17 cellular contexts compared by ENCODE assay signal in the genomic region with DNA sequence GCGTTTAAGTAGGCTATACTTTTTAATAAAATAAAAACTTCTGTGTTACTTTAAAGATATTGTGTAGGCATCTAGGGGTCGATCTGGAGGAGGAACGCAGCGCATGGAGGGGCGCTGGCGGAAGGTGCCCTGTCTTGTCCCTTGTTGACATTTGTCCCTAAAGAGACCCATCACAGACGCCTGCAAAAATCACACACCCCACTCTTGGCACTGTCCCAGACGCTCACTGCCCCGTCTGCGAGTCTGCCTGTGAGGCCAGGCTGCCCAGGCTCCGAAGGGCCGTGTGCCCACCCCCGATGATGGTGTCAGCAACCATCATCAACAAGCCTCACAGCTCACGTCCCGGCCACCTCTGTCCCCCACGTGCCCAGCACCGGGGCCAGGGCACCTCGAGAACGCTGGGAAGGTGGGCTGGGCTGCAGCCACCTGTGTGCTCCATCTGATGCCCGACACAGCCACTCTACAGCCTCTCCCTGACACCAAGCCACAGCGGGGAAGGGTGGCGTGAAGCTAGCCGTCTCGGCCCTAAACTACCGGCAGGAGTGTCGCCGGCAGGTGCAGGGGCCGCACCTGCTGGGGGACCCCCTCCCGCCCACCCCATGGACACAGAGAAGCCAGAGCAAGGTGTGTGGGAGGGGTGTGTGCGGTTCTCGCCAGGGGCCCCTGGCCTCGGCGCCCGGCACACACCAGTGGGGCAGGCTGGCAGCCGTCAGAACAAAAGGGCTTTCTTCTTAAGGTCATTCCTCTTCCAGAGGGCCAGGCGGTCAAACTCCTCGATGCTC. TPM values are rescaled to one million over a fixed set of nuclear protein-coding genes. Genes with fewer than 3 reads are reported as not detected.
DNase-seq lines count a peak whose midpoint lies in the region; ATAC-seq and TF ChIP-seq lines count a peak whose summit lies in the region.
"Had no signal": no experiment of that assay in that cellular context is flagged by ENCODE, and none has a peak within 500 bp of the region (broad histone marks: within the 10 kb centered on the region; RNA-seq: fewer than 3 reads in every experiment).

No MANE protein-coding gene starts in this region.

- H3K4me2 ChIP-seq in PC-9, result no peak overlapping the region

- H3K36me3 Mint-ChIP-seq in activated naive CD4-positive, alpha-beta T cell treated with anti-CD3 and anti-CD28 coated beads, Interleukin-2, amount 50 U/mL, for 24 hours, result no peaks in the 10 kb centered on the region
- no peaks in the 10 kb centered on the region for H3K36me3 Mint-ChIP-seq in mesothelial cell of epicardium

- H3K4me3 ChIP-seq in PC-9 (no peak overlapping the region), skeletal muscle tissue (ENCODE audit: low read length in 3 of 3) (no peak overlapping the region)
- H3K4me3 ChIP-seq: A549, Peyer's patch had no signal

- H3K4me3 Mint-ChIP-seq in activated naive CD4-positive, alpha-beta T cell treated with anti-CD3 and anti-CD28 coated beads, Interleukin-2, amount 50 U/mL, for 24 hours, result peak overlapping the region; percentile 16
- no peak overlapping the region for H3K4me3 Mint-ChIP-seq in mesothelial cell of epicardium
- H3K4me3 Mint-ChIP-seq: HFFc6 had no signal

- no peaks in the 10 kb centered on the region for H3K9me3 Mint-ChIP-seq in activated naive CD4-positive, alpha-beta T cell treated with anti-CD3 and anti-CD28 coated beads, Interleukin-2, amount 50 U/mL, for 24 hours
- no peaks in the 10 kb centered on the region for H3K9me3 Mint-ChIP-seq in mesothelial cell of epicardium
- H3K9me3 Mint-ChIP-seq: CD4-positive, CD25-positive, alpha-beta regulatory T cell; HFFc6 had no signal

- intact Hi-C loops in PC-9 (cut with micrococcal nuclease; ENCODE audit: unreplicated experiment), result no loop called here

- POLR2A ChIA-PET in PC-9 (lab: Charles Lee; ENCODE audit: unreplicated experiment), result no interaction called here

- peak overlapping the region; percentile 95; the same call in 1 of the 2 replicates for H3K27ac ChIP-seq in PC-9
- peak overlapping the region; percentile 28 for H3K27ac ChIP-seq in skeletal muscle tissue (ENCODE audit: low read depth, low read length)

- no peak overlapping the region for H3K9ac ChIP-seq in skeletal muscle tissue (ENCODE audit: low read depth in 1 of 3, low read length in 3 of 3)

- no peak overlapping the region for H3K27ac Mint-ChIP-seq in activated naive CD4-positive, alpha-beta T cell treated with anti-CD3 and anti-CD28 coated beads, Interleukin-2, amount 50 U/mL, for 24 hours
- H3K27ac Mint-ChIP-seq in mesothelial cell of epicardium, result peak overlapping the region; percentile 86
- H3K27ac Mint-ChIP-seq: HFFc6 had no signal

- DNase-seq in activated naive CD4-positive, alpha-beta T cell treated with anti-CD3 and anti-CD28 coated beads, Interleukin-2, amount 50 U/mL, for 16 hours, result no peak
- DNase-seq in PC-9 (no peak), mesothelial cell of epicardium (ENCODE audit: low spot score in 2 of 2, unreplicated experiment in 2 of 2) (no peak), NCI-H2107 treated with DMSO at 0.1 percent for 48 hours (lab: John Stamatoyannopoulos, UW; ENCODE audit: unreplicated experiment) (no peak)
- DNase-seq in effector CD8-positive, alpha-beta T cell (lab: John Stamatoyannopoulos, UW), result no peak
- DNase-seq: CD4-positive, CD25-positive, alpha-beta regulatory T cell; GF-D8; HFFc6; Karpas-422; NCI-H1930; NCI-H2171 treated with DMSO at 0.1 percent for 48 hours; NCI-H774; Peyer's patch had no signal

- H2AFZ ChIP-seq in PC-9, result no peak overlapping the region

- peaks cover 69% of the 10 kb centered on the region for H3F3A ChIP-seq in PC-9 (ENCODE audit: insufficient read depth, low read depth)

- H3K4me1 Mint-ChIP-seq in activated naive CD4-positive, alpha-beta T cell treated with anti-CD3 and anti-CD28 coated beads, Interleukin-2, amount 50 U/mL, for 24 hours, result peaks cover 45% of the 10 kb centered on the region
- H3K4me1 Mint-ChIP-seq in mesothelial cell of epicardium, result peaks cover 66% of the 10 kb centered on the region

- H3K27me3 Mint-ChIP-seq in activated naive CD4-positive, alpha-beta T cell treated with anti-CD3 and anti-CD28 coated beads, Interleukin-2, amount 50 U/mL, for 24 hours, result no peaks in the 10 kb centered on the region
- no peaks in the 10 kb centered on the region for H3K27me3 Mint-ChIP-seq in mesothelial cell of epicardium (ENCODE audit: low read depth)

- H3K9me3 ChIP-seq in PC-9 (ENCODE audit: insufficient read depth, low read depth) (no peaks in the 10 kb centered on the region), skeletal muscle tissue (ENCODE audit: control insufficient read depth in 3 of 3, low read length in 3 of 3) (no peaks in the 10 kb centered on the region)
- H3K9me3 ChIP-seq: A549, Peyer's patch had no signal

- H3K79me2 ChIP-seq in PC-9 (ENCODE audit: low read depth), result peaks cover 19% of the 10 kb centered on the region; the same call in 1 of the 2 replicates

- H4K20me1 ChIP-seq in PC-9 (ENCODE audit: insufficient read depth), result no peaks in the 10 kb centered on the region

- H3K27me3 ChIP-seq in PC-9 (ENCODE audit: insufficient read depth, low read depth), result no peaks in the 10 kb centered on the region
- no peaks in the 10 kb centered on the region for H3K27me3 ChIP-seq in skeletal muscle tissue (ENCODE audit: control insufficient read depth in 3 of 3, insufficient read depth in 3 of 3, low read length in 3 of 3)
- H3K27me3 ChIP-seq: Peyer's patch had no signal

- H3K9me2 ChIP-seq in PC-9 (ENCODE audit: insufficient read depth), result no peaks in the 10 kb centered on the region

- peaks cover 93% of the 10 kb centered on the region for H3K4me1 ChIP-seq in PC-9 (replicated peaks; ENCODE audit: insufficient read depth)
- peaks cover 33 to 69% (median 38%) of the 10 kb centered on the region in 3 donors for H3K4me1 ChIP-seq in skeletal muscle tissue (ENCODE audit: control insufficient read depth in 3 of 3, insufficient read depth in 3 of 3, low read length in 3 of 3)

- H3K36me3 ChIP-seq in PC-9 (ENCODE audit: low read depth) (no peaks in the 10 kb centered on the region), skeletal muscle tissue (ENCODE audit: control insufficient read depth in 3 of 3, insufficient read depth in 3 of 3, low read length in 3 of 3) (peaks cover 3 to 16% (median 14%) of the 10 kb centered on the region in 3 donors)
- H3K36me3 ChIP-seq: Peyer's patch had no signal

- no peak for ATAC-seq in HG03135 (IDR thresholded peaks at IDR 0.05; ENCODE audit: unreplicated experiment)

- CTCF ChIA-PET in PC-9 (lab: Charles Lee), result no interaction called here

- BruUV-seq in PC-9 (replicated peaks; lab: Mats Ljungman, UMichigan), result no TSS peak

- TF ChIP-seq CTCF in PC-9 (conservative IDR thresholded peaks at IDR 0.05) (no peak), mesothelial cell of epicardium (IDR thresholded peaks at IDR 0.05; ENCODE audit: unreplicated experiment) (no peak)

RNA-seq across cellular contexts. Expression of gene AFAP1, which starts 26.8 kb away (rescaled TPM):
- total RNA-seq in PC-9 (2021) (69.6 and 84.1 TPM in 2 replicates), mesothelial cell of epicardium (75.4 to 82.4 TPM (median 79.1 TPM) in 3 replicates), skeletal muscle tissue (29.2 TPM)
